ENCODE assay signal across 29 cellular contexts in genomic region chrX:149996515-149996914, GRCh38.
"Had no signal": no experiment of that assay in that cellular context is flagged by ENCODE, and none has a peak within 500 bp of the region (broad histone marks: within the 10 kb centered on the region; RNA-seq: fewer than 3 reads in every experiment).

No MANE protein-coding gene starts in this region.

- H3K36me3 ChIP-seq: colonic mucosa, gastrocnemius medialis, gastroesophageal sphincter had no signal

- H3K4me1 Mint-ChIP-seq: endodermal cell had no signal

- ATAC-seq: effector memory CD8-positive, alpha-beta T cell; esophagus mucosa; foreskin keratinocyte; gastrocnemius medialis; gastroesophageal sphincter; heart left ventricle; heart right ventricle had no signal

- H3K27me3 Mint-ChIP-seq: dendritic cell treated with granulocyte-macrophage colony-stimulating factor and Interleukin-4, amounts not matched to agents 40 ng/mL and 50 ng/mL, for 4 days; effector memory CD8-positive, alpha-beta T cell had no signal

- FAIRE-seq: colon, endometrium, endothelial cell of umbilical vein, frontal cortex had no signal

- H3K9me3 ChIP-seq: colonic mucosa, esophagus muscularis mucosa, esophagus squamous epithelium, gastrocnemius medialis, gastroesophageal sphincter, heart left ventricle, heart right ventricle had no signal

- H3K4me3 Mint-ChIP-seq: dendritic cell treated with granulocyte-macrophage colony-stimulating factor and Interleukin-4, amounts not matched to agents 40 ng/mL and 50 ng/mL, for 4 days; effector memory CD8-positive, alpha-beta T cell; endodermal cell had no signal

- H3K27ac ChIP-seq: colonic mucosa, coronary artery, dorsolateral prefrontal cortex, epithelial cell of prostate, esophagus muscularis mucosa, esophagus squamous epithelium, foreskin keratinocyte, gastrocnemius medialis, gastroesophageal sphincter, heart left ventricle, heart right ventricle had no signal

- H3K27ac Mint-ChIP-seq: dendritic cell treated with granulocyte-macrophage colony-stimulating factor and Interleukin-4, amounts not matched to agents 40 ng/mL and 50 ng/mL, for 4 days; endodermal cell had no signal

- H3K4me3 ChIP-seq: colonic mucosa, coronary artery, dorsolateral prefrontal cortex, esophagus muscularis mucosa, esophagus squamous epithelium, gastrocnemius medialis, gastroesophageal sphincter, heart left ventricle, heart right ventricle had no signal

- DNase-seq: colonic mucosa; cortex of kidney; dermis blood vessel endothelial cell; dorsolateral prefrontal cortex; effector CD4-positive, alpha-beta T cell; effector CD8-positive, alpha-beta T cell; effector memory CD4-positive, alpha-beta T cell; effector memory CD8-positive, alpha-beta T cell; endodermal cell; erythroblast; esophagus squamous epithelium; foreskin fibroblast; foreskin keratinocyte; foreskin melanocyte; gastrocnemius medialis; glutamatergic neuron; head of caudate nucleus; heart left ventricle; heart right ventricle had no signal

- H3K27me3 ChIP-seq: colonic mucosa, esophagus muscularis mucosa, esophagus squamous epithelium, foreskin keratinocyte, gastrocnemius medialis, gastroesophageal sphincter, heart left ventricle, heart right ventricle had no signal

- H3K4me1 ChIP-seq: colonic mucosa, esophagus muscularis mucosa, esophagus squamous epithelium, foreskin keratinocyte, gastrocnemius medialis, gastroesophageal sphincter had no signal

- H3K9me3 Mint-ChIP-seq: effector memory CD8-positive, alpha-beta T cell had no signal
